In genomic region chr14:83300454-83301064, GRCh38 we compare ENCODE assay signal across 8 cellular contexts.
DNase-seq lines count a peak whose midpoint lies in the region; ATAC-seq, FAIRE-seq and TF ChIP-seq lines count a peak whose summit lies in the region.

No MANE protein-coding gene starts in this region.

- FAIRE-seq in pancreas (lab: Jason Lieb, UNC): peak; percentile 47

- H3K36me3 Mint-ChIP-seq in Caco-2 (ENCODE audit: insufficient read depth, unreplicated experiment) (no peaks in the 10 kb centered on the region), endothelial cell (ENCODE audit: low read depth, unreplicated experiment) (no peaks in the 10 kb centered on the region)
- no peaks in the 10 kb centered on the region for H3K36me3 Mint-ChIP-seq in activated naive CD8-positive, alpha-beta T cell treated with anti-CD3 and anti-CD28 coated beads, Interleukin-2, amount 50 U/mL, for 24 hours (ENCODE audit: low read depth)

- DNase-seq in Caco-2 (peak in 1 of 2 experiments; percentile 11), HAP-1 (ENCODE audit: low spot score in 2 of 2) (peak; percentile 7 to 44), NCI-H748 (lab: John Stamatoyannopoulos, UW; ENCODE audit: unreplicated experiment) (peak; percentile 79), endothelial cell (ENCODE audit: low spot score) (no peak), pancreas (no peak), mesenteric fat pad (ENCODE audit: low spot score) (no peak)
- DNase-seq in activated naive CD8-positive, alpha-beta T cell treated with anti-CD3 and anti-CD28 coated beads, Interleukin-2, amount 50 U/mL, for 24 hours: no peak

- H3K4me1 Mint-ChIP-seq in Caco-2 (ENCODE audit: low read depth, unreplicated experiment) (no peaks in the 10 kb centered on the region), endothelial cell (ENCODE audit: unreplicated experiment) (no peaks in the 10 kb centered on the region)
- H3K4me1 Mint-ChIP-seq in activated naive CD8-positive, alpha-beta T cell treated with anti-CD3 and anti-CD28 coated beads, Interleukin-2, amount 50 U/mL, for 24 hours: no peaks in the 10 kb centered on the region

- in situ Hi-C loops in HAP-1 (cut with MboI; ENCODE audit: low sequenced_read_pairs): no loop called here

- POLR2A ChIA-PET in Caco-2 (lab: Charles Lee): no interaction called here

- peak in 3 of 4 donors; percentile 47 to 74 (median 73) for ATAC-seq in pancreas
- no peak for ATAC-seq in activated naive CD8-positive, alpha-beta T cell treated with anti-CD3 and anti-CD28 coated beads, Interleukin-2, amount 50 U/mL, for 24 hours
- no peak for ATAC-seq in HG03521 (IDR thresholded peaks at IDR 0.05; ENCODE audit: unreplicated experiment)

- no TSS peak for BruUV-seq in Caco-2 (replicated peaks; lab: Mats Ljungman, UMichigan)

- H3K9me3 Mint-ChIP-seq in Caco-2 (ENCODE audit: unreplicated experiment): no peaks in the 10 kb centered on the region
- H3K9me3 Mint-ChIP-seq in endothelial cell (ENCODE audit: unreplicated experiment): no peaks in the 10 kb centered on the region
- no peaks in the 10 kb centered on the region for H3K9me3 Mint-ChIP-seq in activated naive CD8-positive, alpha-beta T cell treated with anti-CD3 and anti-CD28 coated beads, Interleukin-2, amount 50 U/mL, for 24 hours

- H3K36me3 ChIP-seq in Caco-2 (ENCODE audit: control insufficient read depth, insufficient read depth, low read length): no peaks in the 10 kb centered on the region
- no peaks in the 10 kb centered on the region for H3K36me3 ChIP-seq in HAP-1 (replicated peaks)
- H3K36me3 ChIP-seq in pancreas: no peaks in the 10 kb centered on the region

- H3K9me3 ChIP-seq in Caco-2: no peaks in the 10 kb centered on the region
- no peaks in the 10 kb centered on the region for H3K9me3 ChIP-seq in HAP-1
- no peaks in the 10 kb centered on the region for H3K9me3 ChIP-seq in pancreas

- H3K27ac ChIP-seq in pancreas: no peak overlapping the region

- H3K27me3 ChIP-seq in Caco-2 (replicated peaks; ENCODE audit: control insufficient read depth, insufficient read depth, low read length) (no peaks in the 10 kb centered on the region), HAP-1 (ENCODE audit: low read depth) (no peaks in the 10 kb centered on the region), pancreas (no peaks in the 10 kb centered on the region)

- no peaks in the 10 kb centered on the region for H3K4me1 ChIP-seq in Caco-2
- H3K4me1 ChIP-seq in HAP-1: no peaks in the 10 kb centered on the region
- H3K4me1 ChIP-seq in pancreas: no peaks in the 10 kb centered on the region

- H3K27me3 Mint-ChIP-seq in Caco-2 (ENCODE audit: insufficient read depth, unreplicated experiment) (peaks cover 6% of the 10 kb centered on the region), endothelial cell (ENCODE audit: unreplicated experiment) (peaks cover 2% of the 10 kb centered on the region)
- no peaks in the 10 kb centered on the region for H3K27me3 Mint-ChIP-seq in activated naive CD8-positive, alpha-beta T cell treated with anti-CD3 and anti-CD28 coated beads, Interleukin-2, amount 50 U/mL, for 24 hours

- no peak overlapping the region for H3K27ac Mint-ChIP-seq in Caco-2 (ENCODE audit: unreplicated experiment)
- H3K27ac Mint-ChIP-seq in endothelial cell (ENCODE audit: unreplicated experiment): no peak overlapping the region
- no peak overlapping the region for H3K27ac Mint-ChIP-seq in activated naive CD8-positive, alpha-beta T cell treated with anti-CD3 and anti-CD28 coated beads, Interleukin-2, amount 50 U/mL, for 24 hours

- WGBS in pancreas, 2 donors: 37 to 47% methylated on average over 1 of the region's 1 CpG

- intact Hi-C loops in Caco-2 (cut with micrococcal nuclease; ENCODE audit: unreplicated experiment) (loop anchor here (1.0 to 2.0 kb wide), 2 partner anchors 163 to 1028 kb away; no protein-coding TSS in a partner anchor), pancreas (cut with DNase I) (no loop called here)

- CTCF ChIA-PET in Caco-2 (lab: Charles Lee): no interaction called here

- TF ChIP-seq CTCF in Caco-2 (IDR thresholded peaks at IDR 0.05; ENCODE audit: insufficient read depth in 1 of 2, low read depth in 1 of 2, low read length in 1 of 2, severe bottlenecking in 1 of 2, unreplicated experiment in 1 of 2) (peak; percentile 56 to 80), endothelial cell (IDR thresholded peaks at IDR 0.05; ENCODE audit: unreplicated experiment) (peak; percentile 94), pancreas (IDR thresholded peaks at IDR 0.05) (peak; percentile 54 to 78 (median 69))

- H3K4me3 Mint-ChIP-seq in Caco-2 (ENCODE audit: unreplicated experiment) (no peak overlapping the region), endothelial cell (ENCODE audit: unreplicated experiment) (no peak overlapping the region)
- no peak overlapping the region for H3K4me3 Mint-ChIP-seq in activated naive CD8-positive, alpha-beta T cell treated with anti-CD3 and anti-CD28 coated beads, Interleukin-2, amount 50 U/mL, for 24 hours

- H3K4me3 ChIP-seq in Caco-2 (ENCODE audit: low read depth, low read length): no peak overlapping the region
- H3K4me3 ChIP-seq in HAP-1: no peak overlapping the region
- no peak overlapping the region for H3K4me3 ChIP-seq in pancreas

Comparison
In these comparisons a context has a peak if more than half of its experiments do, and no peak if none do; other contexts are left out.
1. DNase-seq: peak in HAP-1 (2 of 2) and NCI-H748 (single experiment); none in endothelial cell (single experiment), pancreas (0 of 6), activated naive CD8-positive, alpha-beta T cell treated with anti-CD3 and anti-CD28 coated beads, Interleukin-2, amount 50 U/mL, for 24 hours (single experiment) and mesenteric fat pad (single experiment).
2. ATAC-seq: peak in pancreas (3 of 4); none in activated naive CD8-positive, alpha-beta T cell treated with anti-CD3 and anti-CD28 coated beads, Interleukin-2, amount 50 U/mL, for 24 hours (single experiment) and HG03521 (single experiment).
3. Peak in every context shown above with its lines, with median percentiles within 50 percentile points of each other: CTCF ChIP-seq.